16 cellular contexts compared by ENCODE assay signal in genomic region chr2:19504400-19505198, GRCh38.
DNase-seq lines count a peak whose midpoint lies in the region; ATAC-seq, FAIRE-seq and TF ChIP-seq lines count a peak whose summit lies in the region.
"Had no signal": no experiment of that assay in that cellular context is flagged by ENCODE, and none has a peak within 500 bp of the region (broad histone marks: within the 10 kb centered on the region; RNA-seq: fewer than 3 reads in every experiment).

No MANE protein-coding gene starts in this region.

- FAIRE-seq in pancreas (lab: Jason Lieb, UNC): no peak

- H3K4me3 ChIP-seq in fibroblast of villous mesenchyme (ENCODE audit: low read depth, low read length): no peak overlapping the region
- H3K4me3 ChIP-seq in pancreas: no peak overlapping the region
- no peak overlapping the region for H3K4me3 ChIP-seq in heart right ventricle
- H3K4me3 ChIP-seq in CD8-positive, alpha-beta T cell (ENCODE audit: low read depth, low read length): no peak overlapping the region
- H3K4me3 ChIP-seq: cardiac muscle cell, left ventricle myocardium inferior, sigmoid colon had no signal

- H3K4me1 ChIP-seq in pancreas (peaks cover 5 to 7% (median 7%) of the 10 kb centered on the region in 3 donors), heart right ventricle (no peaks in the 10 kb centered on the region)
- H3K4me1 ChIP-seq in CD8-positive, alpha-beta T cell (ENCODE audit: insufficient read depth, low read length): no peaks in the 10 kb centered on the region
- H3K4me1 ChIP-seq: left ventricle myocardium inferior had no signal

- CTCF ChIA-PET in CD8-positive, alpha-beta T cell (lab: Charles Lee): no interaction called here

- H3K9me3 Mint-ChIP-seq in CD8-positive, alpha-beta T cell: no peaks in the 10 kb centered on the region

- H3K27me3 ChIP-seq in pancreas (no peaks in the 10 kb centered on the region), heart right ventricle (peaks cover 0 to 6% (median 0%) of the 10 kb centered on the region in 7 donors)
- no peaks in the 10 kb centered on the region for H3K27me3 ChIP-seq in CD8-positive, alpha-beta T cell (ENCODE audit: insufficient read depth, low read length)
- H3K27me3 ChIP-seq: sigmoid colon had no signal

- WGBS in pancreas, 2 donors: 4 to 9% methylated on average over 5 of the region's 5 CpGs
- WGBS in heart right ventricle, 2 donors: 64% methylated on average over 5 of the region's 5 CpGs

- H3K9me3 ChIP-seq in pancreas (no peaks in the 10 kb centered on the region), heart right ventricle (no peaks in the 10 kb centered on the region)
- no peaks in the 10 kb centered on the region for H3K9me3 ChIP-seq in CD8-positive, alpha-beta T cell (ENCODE audit: low read length)
- H3K9me3 ChIP-seq: left ventricle myocardium inferior, sigmoid colon had no signal

- TF ChIP-seq CTCF in fibroblast of villous mesenchyme (IDR thresholded peaks at IDR 0.05; ENCODE audit: insufficient read depth, low read depth, low read length) (no peak), pancreas (IDR thresholded peaks at IDR 0.05) (no peak), heart right ventricle (IDR thresholded peaks at IDR 0.05) (no peak)
- no peak for TF ChIP-seq CTCF in CD8-positive, alpha-beta T cell (IDR thresholded peaks at IDR 0.05)

- DNase-seq in HCEC 1CT: peak; percentile 5
- peak; percentile 61 for DNase-seq in M059J (ENCODE audit: low read depth)
- peak; percentile 72 for DNase-seq in fibroblast of villous mesenchyme (ENCODE audit: low read depth)
- no peak for DNase-seq in pancreas
- no peak for DNase-seq in heart right ventricle
- no peak for DNase-seq in CD8-positive, alpha-beta T cell
- DNase-seq: activated CD4-positive, alpha-beta T cell treated with anti-CD3 and anti-CD28 coated beads, Interleukin-2, amount 50 U/mL, for 48 hours; activated T-cell treated with anti-CD3 and anti-CD28 coated beads, Interleukin-2, amount 50 U/mL, for 48 hours; left ventricle myocardium inferior; NCI-H2227 treated with DMSO at 0.1 percent for 48 hours; sigmoid colon; stimulated activated CD4-positive, alpha-beta T cell treated with anti-CD3 and anti-CD28 coated beads, Interleukin-2, amount 100 ng/mL, for 48 hours; SW 1271 had no signal

- no peaks in the 10 kb centered on the region for H3K36me3 Mint-ChIP-seq in CD8-positive, alpha-beta T cell

- POLR2A ChIA-PET in CD8-positive, alpha-beta T cell (lab: Charles Lee): no interaction called here

- H3K36me3 ChIP-seq in pancreas: no peaks in the 10 kb centered on the region
- no peaks in the 10 kb centered on the region for H3K36me3 ChIP-seq in heart right ventricle
- H3K36me3 ChIP-seq in CD8-positive, alpha-beta T cell (ENCODE audit: insufficient read depth, low read length): no peaks in the 10 kb centered on the region
- H3K36me3 ChIP-seq: cardiac muscle cell, left ventricle myocardium inferior, sigmoid colon had no signal

- H3K27me3 Mint-ChIP-seq in CD8-positive, alpha-beta T cell (ENCODE audit: low read depth): peaks cover 27% of the 10 kb centered on the region

- H3K4me1 Mint-ChIP-seq in CD8-positive, alpha-beta T cell (ENCODE audit: low read depth): no peaks in the 10 kb centered on the region

- H3K27ac ChIP-seq in pancreas (peak overlapping the region in 2 of 4 donors; percentile 1 to 21), heart right ventricle (no peak overlapping the region)
- H3K27ac ChIP-seq in CD8-positive, alpha-beta T cell (ENCODE audit: low read depth, low read length): no peak overlapping the region
- H3K27ac ChIP-seq: cardiac muscle cell, left ventricle myocardium inferior, sigmoid colon had no signal

- intact Hi-C loops in pancreas (cut with DNase I) (no loop called here), heart right ventricle (cut with DNase I) (no loop called here)
- intact Hi-C loops in CD8-positive, alpha-beta T cell (cut with DNase I, micrococcal nuclease): no loop called here

- H3K27ac Mint-ChIP-seq in CD8-positive, alpha-beta T cell: no peak overlapping the region

- H3K4me3 Mint-ChIP-seq in CD8-positive, alpha-beta T cell: no peak overlapping the region

- peak; percentile 28 to 86 (median 72) for ATAC-seq in pancreas
- no peak for ATAC-seq in heart right ventricle
- ATAC-seq in CD8-positive, alpha-beta T cell: no peak
- ATAC-seq in HG02852 (IDR thresholded peaks at IDR 0.05; ENCODE audit: unreplicated experiment): no peak
- ATAC-seq: Panc1 had no signal

Comparison
In these comparisons a context has a peak if more than half of its experiments do, and no peak if none do; other contexts are left out.
1. DNase-seq: peak in HCEC 1CT (single experiment), M059J (single experiment) and fibroblast of villous mesenchyme (single experiment); none in pancreas (0 of 6), heart right ventricle (0 of 2) and CD8-positive, alpha-beta T cell (0 of 7).
2. ATAC-seq: peak in pancreas (4 of 4); none in heart right ventricle (0 of 8), CD8-positive, alpha-beta T cell (single experiment) and HG02852 (single experiment).